Comparison of ENCODE assay signal across 8 cellular contexts in the genomic region with DNA sequence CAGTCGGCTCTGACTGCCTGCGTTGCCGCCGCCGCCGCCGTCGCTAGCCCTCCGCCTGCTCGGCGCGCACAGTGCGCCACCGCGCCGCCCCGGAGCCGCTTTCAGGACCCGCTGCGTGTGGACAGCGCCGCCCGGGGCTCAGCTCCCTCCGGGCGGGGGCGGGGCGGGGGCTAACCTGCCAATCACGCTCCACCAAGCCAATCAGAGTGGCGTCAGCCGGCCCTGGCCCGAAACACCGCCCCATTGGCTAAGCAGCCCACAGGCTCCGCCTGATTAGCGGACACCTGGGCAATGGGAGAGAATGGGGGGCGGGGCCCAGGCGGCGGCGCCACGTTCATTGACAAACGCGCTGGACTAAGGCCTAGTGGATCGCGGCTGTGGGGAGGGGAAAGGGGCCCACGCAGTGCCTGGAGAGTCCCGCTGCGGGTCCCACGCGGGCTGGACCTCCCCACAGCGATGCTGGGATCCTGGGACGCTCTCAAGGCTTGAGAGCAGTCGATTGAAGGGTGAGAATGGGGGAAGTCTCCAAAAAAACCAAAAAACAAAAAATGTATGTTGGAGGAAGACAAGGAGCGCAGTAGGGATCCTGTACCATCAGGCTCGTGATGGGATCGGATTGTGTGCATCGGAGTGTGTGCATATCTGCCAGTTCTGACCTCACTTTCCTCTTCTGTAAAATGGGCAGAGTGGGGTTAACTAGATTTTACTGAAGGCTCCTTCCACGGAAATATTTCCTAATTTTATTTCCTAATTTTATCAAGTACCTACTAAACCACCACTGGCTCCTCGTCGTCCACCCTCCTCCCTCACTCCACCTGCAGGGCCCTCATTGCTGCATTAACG. TPM values are rescaled to one million over a fixed set of nuclear protein-coding genes. Genes with fewer than 3 reads are reported as not detected.
A peak's percentile ranks its signal among the peaks of the same experiment; 100 is the strongest.
DNase-seq lines count a peak whose midpoint lies in the region; ATAC-seq and TF ChIP-seq lines count a peak whose summit lies in the region.

No MANE protein-coding gene starts in this region.

- ATAC-seq in HG02840 (IDR thresholded peaks at IDR 0.05; ENCODE audit: low FRiP score, unreplicated experiment): peak; percentile 72

- in situ Hi-C loops in astrocyte of the cerebellum (cut with HindIII; ENCODE audit: low sequenced_read_pairs): no loop called here

- H3K36me3 Mint-ChIP-seq in T-helper 2 cell treated with Interferon-gamma antibody and Interleukin-4, amounts not matched to agents 5 μg/mL and 100 μg/mL, for 36 hours (ENCODE audit: low read depth): peaks cover 2% of the 10 kb centered on the region

- DNase-seq in NCI-H1436 treated with DMSO at 0.1 percent for 48 hours (lab: John Stamatoyannopoulos, UW) (peak; percentile 88), astrocyte of the cerebellum (ENCODE audit: low read depth) (peak; percentile 69), iPS DF 4.7 (ENCODE audit: extremely low read depth, low spot score) (peak; percentile 80), cortex of kidney (lab: John Stamatoyannopoulos, UW) (no peak)
- peak; percentile 87 for DNase-seq in T-helper 2 cell treated with Interferon-gamma antibody and Interleukin-4, amounts not matched to agents 5 μg/mL and 100 μg/mL, for 36 hours (ENCODE audit: low spot score)

- peaks cover 22% of the 10 kb centered on the region for H3K4me1 Mint-ChIP-seq in T-helper 2 cell treated with Interferon-gamma antibody and Interleukin-4, amounts not matched to agents 5 μg/mL and 100 μg/mL, for 36 hours (ENCODE audit: low read depth)

- peak overlapping the region; percentile 10 for H3K4me3 ChIP-seq in astrocyte of the cerebellum (ENCODE audit: low read depth, low read length)
- peak overlapping the region; percentile 45 for H3K4me3 ChIP-seq in skeletal muscle satellite cell (ENCODE audit: low read length)

- no peak overlapping the region for H3K9ac ChIP-seq in skeletal muscle satellite cell (ENCODE audit: low read depth, low read length)

- peaks cover 99% of the 10 kb centered on the region for H3K27me3 ChIP-seq in skeletal muscle satellite cell (ENCODE audit: control insufficient read depth, insufficient read depth, low read length)

- H3K27ac Mint-ChIP-seq in T-helper 2 cell treated with Interferon-gamma antibody and Interleukin-4, amounts not matched to agents 5 μg/mL and 100 μg/mL, for 36 hours: no peak overlapping the region

- peaks cover 8% of the 10 kb centered on the region for H3K4me1 ChIP-seq in skeletal muscle satellite cell (ENCODE audit: control insufficient read depth, insufficient read depth, low read length)

- H3K4me2 ChIP-seq in skeletal muscle satellite cell (ENCODE audit: low read length): peak overlapping the region; percentile 76

- no peaks in the 10 kb centered on the region for H3K36me3 ChIP-seq in skeletal muscle satellite cell (ENCODE audit: insufficient read depth, low read length)

- H3K9me3 Mint-ChIP-seq in T-helper 2 cell treated with Interferon-gamma antibody and Interleukin-4, amounts not matched to agents 5 μg/mL and 100 μg/mL, for 36 hours: no peaks in the 10 kb centered on the region

- no peak for TF ChIP-seq CTCF in astrocyte of the cerebellum (IDR thresholded peaks at IDR 0.05; ENCODE audit: low read depth, low read length, missing control alignments)

- H3K4me3 Mint-ChIP-seq in T-helper 2 cell treated with Interferon-gamma antibody and Interleukin-4, amounts not matched to agents 5 μg/mL and 100 μg/mL, for 36 hours: peak overlapping the region; percentile 67

- H3K9me3 ChIP-seq in skeletal muscle satellite cell (replicated peaks; ENCODE audit: low read length): peaks cover 5% of the 10 kb centered on the region

- H3K27me3 Mint-ChIP-seq in T-helper 2 cell treated with Interferon-gamma antibody and Interleukin-4, amounts not matched to agents 5 μg/mL and 100 μg/mL, for 36 hours (ENCODE audit: low read depth): peaks cover 93% of the 10 kb centered on the region

- peak; percentile 75 for TF ChIP-seq POLR2A in GM15510 (IDR thresholded peaks at IDR 0.05; ENCODE audit: borderline replicate concordance, extremely low read depth, insufficient read length)

RNA-seq across cellular contexts. Expression of a gene that starts 6.3 kb away (rescaled TPM):
- total RNA-seq in skeletal muscle satellite cell (2012; rRNA removed): not detected in 2 replicates
